Comparison of ENCODE assay signal across 23 cellular contexts in genomic region chr4:184217569-184218131, GRCh38. TPM values are rescaled to one million over a fixed set of nuclear protein-coding genes. Genes with fewer than 3 reads are reported as not detected.
DNase-seq lines count a peak whose midpoint lies in the region; ATAC-seq, FAIRE-seq and TF ChIP-seq lines count a peak whose summit lies in the region.
"Had no signal": no experiment of that assay in that cellular context is flagged by ENCODE, and none has a peak within 500 bp of the region (broad histone marks: within the 10 kb centered on the region; RNA-seq: fewer than 3 reads in every experiment).

Gene ENPP6 (minus strand): TSS chr4:184217873. CDS start chr4:184217819, 54 bp downstream.

- no peaks in the 10 kb centered on the region for H3K4me1 ChIP-seq in kidney (ENCODE audit: control insufficient read depth in 1 of 2, insufficient read depth in 1 of 2, low read depth in 1 of 2, low read length in 2 of 2)
- H3K4me1 ChIP-seq: HAP-1 had no signal

- TF ChIP-seq CTCF in kidney (IDR thresholded peaks at IDR 0.05; ENCODE audit: borderline replicate concordance, extremely low read depth, insufficient read depth) (no peak), nephron (IDR thresholded peaks at IDR 0.05; ENCODE audit: unreplicated experiment in 3 of 3) (no peak), natural killer cell (IDR thresholded peaks at IDR 0.05) (no peak)

- H3K4me3 Mint-ChIP-seq in nephron (peak within 1 kb of the TSS in 2 of 3 experiments; percentile 24 to 26), natural killer cell (no peak within 1 kb of the TSS)

- peak within 1 kb of the TSS; percentile 65 to 67 for H3K4me3 ChIP-seq in kidney (ENCODE audit: low read length in 2 of 2)
- H3K4me3 ChIP-seq: HAP-1 had no signal

- no peaks in the 10 kb centered on the region for H3K36me3 Mint-ChIP-seq in nephron (ENCODE audit: low read depth)
- no peaks in the 10 kb centered on the region for H3K36me3 Mint-ChIP-seq in natural killer cell
- H3K36me3 Mint-ChIP-seq: CD4-positive, CD25-positive, alpha-beta regulatory T cell had no signal

- peaks cover 5% of the 10 kb centered on the region for H3K9me3 Mint-ChIP-seq in nephron
- no peaks in the 10 kb centered on the region for H3K9me3 Mint-ChIP-seq in natural killer cell

- no peak for DNase-seq in caudate nucleus (lab: John Stamatoyannopoulos, UW)
- DNase-seq in kidney = no peak
- peak; percentile 17 for DNase-seq in superior temporal gyrus (ENCODE audit: extremely low spot score)
- DNase-seq in NCI-H748 (lab: John Stamatoyannopoulos, UW; ENCODE audit: unreplicated experiment) = no peak
- no peak for DNase-seq in natural killer cell
- DNase-seq: BE2C; CD4-positive, CD25-positive, alpha-beta regulatory T cell; COR-L47; DMS 273 treated with DMSO at 0.1 percent for 48 hours; DND-41; NCI-H1092 treated with DMSO at 0.1 percent for 48 hours; NCI-H146; NCI-H2081; NCI-H2171 treated with DMSO at 0.1 percent for 48 hours; NCI-H446; NCI-H69 had no signal

- H3K4me1 Mint-ChIP-seq in nephron = peaks cover 42% of the 10 kb centered on the region
- H3K4me1 Mint-ChIP-seq in natural killer cell = no peaks in the 10 kb centered on the region
- H3K4me1 Mint-ChIP-seq: CD4-positive, CD25-positive, alpha-beta regulatory T cell had no signal

- H3K27ac ChIP-seq in caudate nucleus (ENCODE audit: low read depth, low read length) = peak within 1 kb of the TSS; percentile 54
- H3K27ac ChIP-seq in kidney (ENCODE audit: low read depth in 2 of 2, low read length in 2 of 2) = peak within 1 kb of the TSS in 1 of 2 donors; percentile 53

- H3K36me3 ChIP-seq in kidney (ENCODE audit: control insufficient read depth in 1 of 2, insufficient read depth in 2 of 2, low read length in 2 of 2) = no peaks in the 10 kb centered on the region
- H3K36me3 ChIP-seq: BE2C, HAP-1 had no signal

- H3K27me3 Mint-ChIP-seq in nephron (ENCODE audit: low read depth) (peaks cover 7% of the 10 kb centered on the region), natural killer cell (ENCODE audit: low read depth in 2 of 2) (peaks cover 18 to 45% of the 10 kb centered on the region in 2 donors)

- intact Hi-C loops in kidney (cut with DNase I) = no loop called here
- intact Hi-C loops in natural killer cell (cut with micrococcal nuclease) = no loop called here

- no peak for FAIRE-seq in kidney (lab: Jason Lieb, UNC)
- FAIRE-seq: A204.1 had no signal

- H3K9ac ChIP-seq in kidney (ENCODE audit: low read length in 2 of 2) = peak within 1 kb of the TSS in 1 of 2 donors; percentile 59

- no peaks in the 10 kb centered on the region for H3K9me3 ChIP-seq in kidney (ENCODE audit: control insufficient read depth in 1 of 2, low read length in 2 of 2)
- H3K9me3 ChIP-seq: BE2C, HAP-1 had no signal

- no peak for ATAC-seq in natural killer cell
- ATAC-seq in HG02870 (IDR thresholded peaks at IDR 0.05; ENCODE audit: unreplicated experiment) = no peak
- ATAC-seq: Panc1 had no signal

- H3K27ac Mint-ChIP-seq in nephron (peak within 1 kb of the TSS in 1 of 3 experiments; percentile 0), natural killer cell (no peak within 1 kb of the TSS)
- H3K27ac Mint-ChIP-seq: CD4-positive, CD25-positive, alpha-beta regulatory T cell had no signal

RNA-seq across cellular contexts. Expression of gene ENPP6, which starts in this region (rescaled TPM):
- 0.91 TPM for total RNA-seq in kidney
- 7.2 TPM for polyA plus RNA-seq in kidney (ENCODE audit: insufficient read depth, low read depth, low replicate concordance)
- total RNA-seq in natural killer cell = under 1 TPM in 1 of 3 donors, not detected in 2; 0.23 TPM
- total RNA-seq: CD4-positive, CD25-positive, alpha-beta regulatory T cell; G401; LHCN-M2 had no signal
- polyA plus RNA-seq: CD4-positive, CD25-positive, alpha-beta regulatory T cell had no signal
